In the genomic region with DNA sequence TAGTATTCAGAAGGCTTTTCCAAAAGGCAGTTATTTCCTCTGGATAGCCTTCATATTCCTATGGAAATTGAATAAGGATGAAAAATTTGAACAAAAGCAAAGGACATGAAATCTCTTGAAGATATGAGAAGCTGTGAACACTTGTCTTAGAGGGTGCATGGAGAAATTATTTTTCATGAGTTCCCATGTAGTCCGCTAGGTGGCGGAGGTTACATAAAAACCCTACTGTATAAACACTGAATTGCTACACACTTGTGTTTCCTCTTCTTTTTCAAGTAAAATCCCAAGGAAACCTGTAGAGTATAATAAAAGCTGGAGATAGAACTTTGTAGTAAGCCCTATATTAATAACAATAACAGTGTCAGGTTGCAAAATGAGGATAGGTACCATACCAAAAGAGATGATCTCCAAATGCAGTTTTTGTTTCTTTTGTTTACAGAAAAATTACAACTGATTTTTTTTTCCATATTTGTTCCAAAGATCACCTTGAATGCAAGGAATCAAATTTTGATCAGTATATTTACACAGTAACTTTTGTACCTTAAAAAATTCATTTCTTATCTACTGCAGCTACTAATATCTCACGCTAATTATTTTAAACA, we compare ENCODE assay signal across 8 cellular contexts. TPM values are rescaled to one million over a fixed set of nuclear protein-coding genes. Genes with fewer than 3 reads are reported as not detected.
DNase-seq lines count a peak whose midpoint lies in the region; ATAC-seq, FAIRE-seq and TF ChIP-seq lines count a peak whose summit lies in the region.

No MANE protein-coding gene starts in this region.

- H3K27me3 Mint-ChIP-seq in GM23338 (ENCODE audit: insufficient read depth, low read depth, poor library complexity), result no peaks in the 10 kb centered on the region

- peak; percentile 89 for FAIRE-seq in islet of Langerhans (lab: Jason Lieb, UNC)

- H3K36me3 ChIP-seq in GM23338 (ENCODE audit: insufficient read depth) (no peaks in the 10 kb centered on the region), tibial artery (no peaks in the 10 kb centered on the region)

- H3K4me1 ChIP-seq in GM23338 (ENCODE audit: insufficient read depth) (no peaks in the 10 kb centered on the region), tibial artery (no peaks in the 10 kb centered on the region)

- intact Hi-C loops in tibial artery (cut with DNase I; ENCODE audit: low total_unique reads), result no loop called here

- no peak overlapping the region for H3K4me3 Mint-ChIP-seq in GM23338

- no peak overlapping the region for H3K27ac Mint-ChIP-seq in GM23338

- TF ChIP-seq CTCF in GM23338 (conservative IDR thresholded peaks at IDR 0.05; ENCODE audit: low read depth in 2 of 2), result peak; percentile 56 to 89
- TF ChIP-seq CTCF in tibial artery (IDR thresholded peaks at IDR 0.05), result peak; percentile 21 to 50

- no peak overlapping the region for H2AFZ ChIP-seq in GM23338

- H3K79me2 ChIP-seq in GM23338 (replicated peaks; ENCODE audit: insufficient read depth), result no peaks in the 10 kb centered on the region

- DNase-seq in NCI-H82 (lab: John Stamatoyannopoulos, UW), result peak; percentile 55
- DNase-seq in NCI-H82 treated with DMSO at 0.1 percent for 48 hours (lab: John Stamatoyannopoulos, UW; ENCODE audit: unreplicated experiment), result no peak
- peak; percentile 68 for DNase-seq in GM23338 (ENCODE audit: low spot score)
- DNase-seq in NCI-H2171 treated with DMSO at 0.1 percent for 48 hours (lab: John Stamatoyannopoulos, UW), result peak; percentile 82
- peak; percentile 9 for DNase-seq in amniotic stem cell (lab: John Stamatoyannopoulos, UW)
- no peak for DNase-seq in tibial artery

- no peaks in the 10 kb centered on the region for H3K9me2 ChIP-seq in GM23338 (ENCODE audit: insufficient read depth)

- H3K4me3 ChIP-seq in GM23338 (no peak overlapping the region), tibial artery (no peak overlapping the region)

- H3K27me3 ChIP-seq in GM23338 (ENCODE audit: insufficient read depth) (no peaks in the 10 kb centered on the region), tibial artery (no peaks in the 10 kb centered on the region)

- no peaks in the 10 kb centered on the region for H3F3A ChIP-seq in GM23338 (replicated peaks; ENCODE audit: low read depth)

- no peaks in the 10 kb centered on the region for H3K4me1 Mint-ChIP-seq in GM23338

- H3K9me3 Mint-ChIP-seq in GM23338, result peaks cover 6% of the 10 kb centered on the region

- peaks cover 0 to 2% (median 0%) of the 10 kb centered on the region in 3 donors for H3K9me3 ChIP-seq in tibial artery

- ATAC-seq in GM23338 (peak; percentile 78), HG03135 (IDR thresholded peaks at IDR 0.05; ENCODE audit: unreplicated experiment) (no peak)

- H3K27ac ChIP-seq in GM23338 (ENCODE audit: low read depth) (no peak overlapping the region), tibial artery (no peak overlapping the region)

- H3K36me3 Mint-ChIP-seq in GM23338 (ENCODE audit: low read depth), result no peaks in the 10 kb centered on the region

- no peak overlapping the region for H3K4me2 ChIP-seq in GM23338

- H4K20me1 ChIP-seq in GM23338 (replicated peaks; ENCODE audit: insufficient read depth), result no peaks in the 10 kb centered on the region

TF ChIP-seq in GM23338, 12 proteins besides CTCF, POLR2A, EP300 and RAD21 (continues in another document):
- no peak for TF ChIP-seq ZNF114 (CRISPR knock-in tag; IDR thresholded peaks at IDR 0.05)
- TF ChIP-seq, protein P1, sequence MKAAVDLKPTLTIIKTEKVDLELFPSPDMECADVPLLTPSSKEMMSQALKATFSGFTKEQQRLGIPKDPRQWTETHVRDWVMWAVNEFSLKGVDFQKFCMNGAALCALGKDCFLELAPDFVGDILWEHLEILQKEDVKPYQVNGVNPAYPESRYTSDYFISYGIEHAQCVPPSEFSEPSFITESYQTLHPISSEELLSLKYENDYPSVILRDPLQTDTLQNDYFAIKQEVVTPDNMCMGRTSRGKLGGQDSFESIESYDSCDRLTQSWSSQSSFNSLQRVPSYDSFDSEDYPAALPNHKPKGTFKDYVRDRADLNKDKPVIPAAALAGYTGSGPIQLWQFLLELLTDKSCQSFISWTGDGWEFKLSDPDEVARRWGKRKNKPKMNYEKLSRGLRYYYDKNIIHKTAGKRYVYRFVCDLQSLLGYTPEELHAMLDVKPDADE (IDR thresholded peaks at IDR 0.05), result no peak
- TF ChIP-seq, protein P2, sequence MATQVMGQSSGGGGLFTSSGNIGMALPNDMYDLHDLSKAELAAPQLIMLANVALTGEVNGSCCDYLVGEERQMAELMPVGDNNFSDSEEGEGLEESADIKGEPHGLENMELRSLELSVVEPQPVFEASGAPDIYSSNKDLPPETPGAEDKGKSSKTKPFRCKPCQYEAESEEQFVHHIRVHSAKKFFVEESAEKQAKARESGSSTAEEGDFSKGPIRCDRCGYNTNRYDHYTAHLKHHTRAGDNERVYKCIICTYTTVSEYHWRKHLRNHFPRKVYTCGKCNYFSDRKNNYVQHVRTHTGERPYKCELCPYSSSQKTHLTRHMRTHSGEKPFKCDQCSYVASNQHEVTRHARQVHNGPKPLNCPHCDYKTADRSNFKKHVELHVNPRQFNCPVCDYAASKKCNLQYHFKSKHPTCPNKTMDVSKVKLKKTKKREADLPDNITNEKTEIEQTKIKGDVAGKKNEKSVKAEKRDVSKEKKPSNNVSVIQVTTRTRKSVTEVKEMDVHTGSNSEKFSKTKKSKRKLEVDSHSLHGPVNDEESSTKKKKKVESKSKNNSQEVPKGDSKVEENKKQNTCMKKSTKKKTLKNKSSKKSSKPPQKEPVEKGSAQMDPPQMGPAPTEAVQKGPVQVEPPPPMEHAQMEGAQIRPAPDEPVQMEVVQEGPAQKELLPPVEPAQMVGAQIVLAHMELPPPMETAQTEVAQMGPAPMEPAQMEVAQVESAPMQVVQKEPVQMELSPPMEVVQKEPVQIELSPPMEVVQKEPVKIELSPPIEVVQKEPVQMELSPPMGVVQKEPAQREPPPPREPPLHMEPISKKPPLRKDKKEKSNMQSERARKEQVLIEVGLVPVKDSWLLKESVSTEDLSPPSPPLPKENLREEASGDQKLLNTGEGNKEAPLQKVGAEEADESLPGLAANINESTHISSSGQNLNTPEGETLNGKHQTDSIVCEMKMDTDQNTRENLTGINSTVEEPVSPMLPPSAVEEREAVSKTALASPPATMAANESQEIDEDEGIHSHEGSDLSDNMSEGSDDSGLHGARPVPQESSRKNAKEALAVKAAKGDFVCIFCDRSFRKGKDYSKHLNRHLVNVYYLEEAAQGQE (IDR thresholded peaks at IDR 0.05; ENCODE audit: unreplicated experiment), result no peak
- no peak for TF ChIP-seq EZH2phosphoT487 (IDR thresholded peaks at IDR 0.05; ENCODE audit: unreplicated experiment)
- no peak for TF ChIP-seq ZNF331 (CRISPR knock-in tag; IDR thresholded peaks at IDR 0.05; ENCODE audit: low read depth)
- no peak for TF ChIP-seq POLR2AphosphoS5 (IDR thresholded peaks at IDR 0.05; ENCODE audit: low read depth)
- TF ChIP-seq JUNB (IDR thresholded peaks at IDR 0.05; ENCODE audit: unreplicated experiment), result no peak
- TF ChIP-seq EZH2 (IDR thresholded peaks at IDR 0.05; ENCODE audit: low read depth, unreplicated experiment), result no peak
- TF ChIP-seq NANOG (IDR thresholded peaks at IDR 0.05; ENCODE audit: borderline replicate concordance), result no peak

RNA-seq across cellular contexts. Expression of a gene that starts 37.8 kb away (rescaled TPM):
- not detected in 2 replicates for total RNA-seq in GM23338 (2014; rRNA removed; shearing (Covaris generic))
- not detected in 2 replicates for polyA plus RNA-seq in GM23338 (2016; fragmentation: Nextera tagmentation; extraction: Ambion mirVana)

RNA-seq across cellular contexts. Expression of a gene that starts 57.8 kb away (rescaled TPM):
- total RNA-seq in GM23338 (2014; rRNA removed; shearing (Covaris generic)), result not detected in 2 replicates
- not detected in 2 replicates for polyA plus RNA-seq in GM23338 (2016; fragmentation: Nextera tagmentation; extraction: Ambion mirVana)

Comparison
In these comparisons a context has a peak if more than half of its experiments do, and no peak if none do; other contexts are left out.
1. DNase-seq: peak in NCI-H82 (single experiment), GM23338 (single experiment), NCI-H2171 treated with DMSO at 0.1 percent for 48 hours (single experiment) and amniotic stem cell (single experiment); none in NCI-H82 treated with DMSO at 0.1 percent for 48 hours (single experiment) and tibial artery (0 of 2).